8 cellular contexts compared by ENCODE assay signal in genomic region chr3:40754966-40755365, GRCh38.
"Had no signal": no experiment of that assay in that cellular context is flagged by ENCODE, and none has a peak within 500 bp of the region (broad histone marks: within the 10 kb centered on the region; RNA-seq: fewer than 3 reads in every experiment).

No MANE protein-coding gene starts in this region.

- H3K9me3 Mint-ChIP-seq: activated B cell treated with CpG ODN at 0.5 μM for 24 hours had no signal

- H3K4me1 Mint-ChIP-seq: activated B cell treated with CpG ODN at 0.5 μM for 24 hours; naive thymus-derived CD8-positive, alpha-beta T cell had no signal

- DNase-seq: activated B cell treated with CpG ODN at 0.5 μM for 24 hours; hippocampal formation; left ventricle myocardium superior; naive thymus-derived CD8-positive, alpha-beta T cell; stimulated activated naive B cell treated with anti-CD40 and anti-IgM and Interleukin-4, amounts not matched to agents 10 μg/mL and 1 μg/mL and 100 μg/mL, for 72 hours; SW 1271; transverse colon had no signal

- H3K4me3 Mint-ChIP-seq: activated B cell treated with CpG ODN at 0.5 μM for 24 hours; memory B cell; naive thymus-derived CD8-positive, alpha-beta T cell; stimulated activated naive B cell treated with anti-CD40 and anti-IgM and Interleukin-4, amounts not matched to agents 10 μg/mL and 1 μg/mL and 100 μg/mL, for 72 hours had no signal

- ATAC-seq: left ventricle myocardium superior; naive thymus-derived CD8-positive, alpha-beta T cell had no signal

- H3K27ac Mint-ChIP-seq: activated B cell treated with CpG ODN at 0.5 μM for 24 hours; memory B cell; naive thymus-derived CD8-positive, alpha-beta T cell; stimulated activated naive B cell treated with anti-CD40 and anti-IgM and Interleukin-4, amounts not matched to agents 10 μg/mL and 1 μg/mL and 100 μg/mL, for 72 hours had no signal
